In the genomic region with DNA sequence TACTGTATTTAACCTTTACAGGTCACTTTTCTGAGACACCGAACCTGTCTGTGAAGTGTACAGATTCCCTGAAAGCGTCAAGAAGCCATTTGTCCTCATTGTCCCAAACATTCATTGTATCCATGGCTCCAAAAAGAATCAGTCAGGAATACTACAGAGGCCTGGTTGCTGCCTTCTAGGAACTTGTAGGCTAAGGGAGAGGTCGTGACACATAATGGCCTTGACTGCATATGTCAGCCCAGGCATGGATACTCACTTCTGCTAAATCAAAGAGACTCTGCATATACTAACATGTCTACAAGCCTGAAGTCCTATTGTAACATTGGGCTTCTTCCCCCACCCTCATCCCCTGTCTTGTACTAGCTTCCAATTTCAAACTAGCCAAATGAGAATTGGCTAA, we compare ENCODE assay signal across 20 cellular contexts.
"Had no signal": no experiment of that assay in that cellular context is flagged by ENCODE, and none has a peak within 500 bp of the region (broad histone marks: within the 10 kb centered on the region; RNA-seq: fewer than 3 reads in every experiment).

No MANE protein-coding gene starts in this region.

- H3K4me1 ChIP-seq: gastrocnemius medialis, sigmoid colon had no signal

- H3K4me3 Mint-ChIP-seq: natural killer cell treated with Interleukin-12 subunit alpha and Interleukin-12 subunit beta and Interleukin-15 and Interleukin-18, amount 100 ng/mL, for 72 hours had no signal

- H3K36me3 Mint-ChIP-seq: natural killer cell treated with Interleukin-12 subunit alpha and Interleukin-12 subunit beta and Interleukin-15 and Interleukin-18, amount 100 ng/mL, for 72 hours had no signal

- H3K27ac ChIP-seq: dorsolateral prefrontal cortex, gastrocnemius medialis, sigmoid colon, skin epidermis had no signal

- H3K27ac Mint-ChIP-seq: natural killer cell treated with Interleukin-12 subunit alpha and Interleukin-12 subunit beta and Interleukin-15 and Interleukin-18, amount 100 ng/mL, for 72 hours had no signal

- DNase-seq: cortex of kidney; dorsolateral prefrontal cortex; effector CD8-positive, alpha-beta T cell; gastrocnemius medialis; kidney; left colon; left ventricle myocardium superior; mesenchymal stem cell; midbrain; occipital lobe; sigmoid colon; stimulated activated CD4-positive, alpha-beta T cell treated with anti-CD3 and anti-CD28 coated beads, Interleukin-2, amount 100 ng/mL, for 24 hours; stimulated activated CD4-positive, alpha-beta T cell treated with anti-CD3 and anti-CD28 coated beads, Interleukin-4, amount 100 ng/mL, for 4 hours; stimulated activated naive CD4-positive, alpha-beta T cell treated with Interleukin-2 at 50 U/mL for 16 hours; trophoblast cell had no signal

- H3K9me3 Mint-ChIP-seq: natural killer cell treated with Interleukin-12 subunit alpha and Interleukin-12 subunit beta and Interleukin-15 and Interleukin-18, amount 100 ng/mL, for 72 hours had no signal

- H3K9me3 ChIP-seq: gastrocnemius medialis, sigmoid colon had no signal

- H3K36me3 ChIP-seq: gastrocnemius medialis, sigmoid colon had no signal

- FAIRE-seq: kidney, urothelium cell line had no signal

- H3K4me3 ChIP-seq: dorsolateral prefrontal cortex, gastrocnemius medialis, lung, sigmoid colon, skin epidermis had no signal

- H3K27me3 ChIP-seq: gastrocnemius medialis had no signal

- ATAC-seq: esophagus mucosa; gastrocnemius medialis; left colon; left ventricle myocardium superior; natural killer cell treated with Interleukin-12 subunit alpha and Interleukin-12 subunit beta and Interleukin-15 and Interleukin-18, amount 100 ng/mL, for 72 hours had no signal
